In the genomic region with DNA sequence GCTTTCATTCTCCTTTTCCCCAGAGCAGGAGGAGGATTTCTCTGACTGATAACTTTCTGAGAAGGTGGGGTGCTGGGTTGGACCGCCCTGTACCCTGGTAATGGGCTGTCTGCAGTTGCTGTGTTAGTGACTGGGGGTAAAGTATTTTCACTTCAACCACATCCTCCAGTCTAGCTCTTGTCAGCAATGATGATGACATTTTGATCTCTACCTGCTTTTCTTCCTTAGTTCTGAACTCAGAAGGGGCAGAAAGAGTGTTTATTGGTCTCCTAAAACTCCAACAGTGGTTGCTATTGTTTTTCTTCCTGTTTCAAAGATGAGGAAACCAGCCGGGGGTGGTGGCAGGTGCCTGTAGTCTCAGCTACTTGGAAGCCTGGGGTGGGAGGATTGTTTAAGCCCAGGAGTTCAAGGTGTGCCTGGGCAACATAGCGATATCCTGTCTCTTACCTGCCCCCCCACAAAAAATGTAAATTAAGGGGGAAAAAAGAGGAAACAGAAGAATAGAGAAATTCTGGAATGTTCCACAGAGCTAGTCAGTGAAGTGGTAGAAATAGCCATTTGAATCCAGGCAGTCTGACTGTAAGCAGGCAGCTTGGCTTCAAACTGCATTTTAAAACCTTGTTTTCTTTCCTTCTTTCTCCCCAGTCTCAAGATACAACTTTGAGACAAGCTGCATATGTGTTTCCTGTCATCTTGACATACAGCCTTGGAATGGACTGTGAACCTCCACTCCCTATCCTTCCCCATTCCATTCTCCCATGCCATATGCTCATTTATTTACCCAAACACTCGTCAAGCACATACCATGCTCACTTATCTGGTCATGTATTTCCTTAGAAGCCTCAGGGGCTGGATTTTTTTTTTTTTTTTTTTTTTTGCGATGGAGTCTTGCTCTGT, we compare ENCODE assay signal across 1 cellular context.
TF ChIP-seq lines count a peak whose summit lies in the region.

No MANE protein-coding gene starts in this region.

TF ChIP-seq in SK-N-SH treated with all-trans-retinoic acid at 6 μM for 48 hours, 23 proteins besides CTCF, POLR2A, EP300 and RAD21 (continued from another document):
- no peak for TF ChIP-seq TCF4 (CRISPR knock-in tag; IDR thresholded peaks at IDR 0.05; ENCODE audit: borderline replicate concordance)
- TF ChIP-seq OSR1 (CRISPR knock-in tag; IDR thresholded peaks at IDR 0.05): no peak
- no peak for TF ChIP-seq ZFP3 (CRISPR knock-in tag; IDR thresholded peaks at IDR 0.05)
- TF ChIP-seq PPARA (CRISPR knock-in tag; IDR thresholded peaks at IDR 0.05; ENCODE audit: borderline replicate concordance): no peak
